Comparison of ENCODE assay signal across 23 cellular contexts in the genomic region with DNA sequence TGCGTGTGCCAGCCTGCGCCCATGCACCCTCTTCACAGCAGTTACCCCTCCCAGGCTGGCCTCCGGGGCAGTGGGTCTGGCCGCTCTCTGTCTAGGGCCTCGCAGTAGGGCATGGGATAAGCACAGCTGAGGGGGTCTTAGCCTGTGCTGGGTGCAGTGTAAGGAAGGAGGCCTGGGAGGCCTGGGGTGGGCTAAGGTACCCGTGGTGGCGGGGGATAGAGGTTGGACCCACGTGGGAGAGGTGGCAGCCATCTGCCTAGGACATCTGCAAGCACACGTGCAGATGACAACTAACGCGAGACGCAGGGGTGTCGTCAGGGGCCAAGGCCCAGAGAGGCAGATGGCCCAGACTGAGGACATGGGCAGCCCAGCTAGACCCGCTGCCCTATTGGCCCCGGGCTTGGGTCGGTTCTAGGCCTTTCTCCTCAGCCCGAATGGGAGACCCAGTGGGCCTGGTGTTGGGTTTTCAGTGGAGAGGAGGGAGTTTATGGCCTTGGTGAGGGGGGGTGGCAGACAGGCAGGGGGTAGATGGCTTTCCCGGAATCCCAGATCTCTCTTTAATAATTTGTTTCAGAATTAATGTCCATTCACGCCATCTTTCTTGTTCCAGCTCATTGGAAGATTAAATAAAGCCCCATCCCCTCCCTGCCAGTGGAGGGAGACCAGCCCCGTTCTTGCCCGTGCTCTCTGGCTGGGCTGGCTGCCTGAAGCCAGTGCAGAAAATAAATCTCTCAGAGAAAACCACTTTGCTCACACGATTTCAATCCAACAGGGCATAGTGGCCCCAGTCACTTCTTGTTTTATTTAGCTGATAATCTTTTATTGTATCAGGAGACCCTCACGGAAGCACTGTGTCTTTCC.
"Had no signal": no experiment of that assay in that cellular context is flagged by ENCODE, and none has a peak within 500 bp of the region (broad histone marks: within the 10 kb centered on the region; RNA-seq: fewer than 3 reads in every experiment).

No MANE protein-coding gene starts in this region.

- H3K27ac ChIP-seq: body of pancreas, neutrophil, pancreas, sigmoid colon, tibial artery had no signal

- H3K4me3 Mint-ChIP-seq: activated CD4-positive, alpha-beta memory T cell treated with anti-CD3 and anti-CD28 coated beads, Interleukin-2, amount 10 ng/mL, durations not matched to agents 7 days and 5 days; activated CD8-positive, alpha-beta memory T cell treated with anti-CD3 and anti-CD28 coated beads, Interleukin-2, amount 10 ng/mL, durations not matched to agents 7 days and 5 days; activated naive CD8-positive, alpha-beta T cell treated with anti-CD3 and anti-CD28 coated beads, Interleukin-2, amount 10 ng/mL, durations not matched to agents 7 days and 5 days; stimulated activated memory B cell treated with anti-CD40 and anti-IgM and Interleukin-4, amounts not matched to agents 10 μg/mL and 1 μg/mL and 100 μg/mL, for 72 hours; T-cell had no signal

- ATAC-seq: activated CD8-positive, alpha-beta memory T cell treated with anti-CD3 and anti-CD28 coated beads, Interleukin-2, amount 10 ng/mL, durations not matched to agents 7 days and 5 days; body of pancreas; left lobe of liver; pancreas; SK-N-SH treated with all-trans-retinoic acid at 6 μM for 48 hours; stimulated activated memory B cell treated with anti-CD40 and anti-IgM and Interleukin-4, amounts not matched to agents 10 μg/mL and 1 μg/mL and 100 μg/mL, for 72 hours; T-cell had no signal

- H3K27ac Mint-ChIP-seq: activated CD4-positive, alpha-beta memory T cell treated with anti-CD3 and anti-CD28 coated beads, Interleukin-2, amount 10 ng/mL, durations not matched to agents 7 days and 5 days; activated CD8-positive, alpha-beta memory T cell treated with anti-CD3 and anti-CD28 coated beads, Interleukin-2, amount 10 ng/mL, durations not matched to agents 7 days and 5 days; activated naive CD8-positive, alpha-beta T cell treated with anti-CD3 and anti-CD28 coated beads, Interleukin-2, amount 10 ng/mL, durations not matched to agents 7 days and 5 days; stimulated activated memory B cell treated with anti-CD40 and anti-IgM and Interleukin-4, amounts not matched to agents 10 μg/mL and 1 μg/mL and 100 μg/mL, for 72 hours; T-cell had no signal

- H3K36me3 ChIP-seq: neutrophil, pancreas, sigmoid colon, tibial artery had no signal

- H3K4me1 Mint-ChIP-seq: activated CD4-positive, alpha-beta memory T cell treated with anti-CD3 and anti-CD28 coated beads, Interleukin-2, amount 10 ng/mL, durations not matched to agents 7 days and 5 days; activated CD8-positive, alpha-beta memory T cell treated with anti-CD3 and anti-CD28 coated beads, Interleukin-2, amount 10 ng/mL, durations not matched to agents 7 days and 5 days; activated naive CD8-positive, alpha-beta T cell treated with anti-CD3 and anti-CD28 coated beads, Interleukin-2, amount 10 ng/mL, durations not matched to agents 7 days and 5 days; stimulated activated memory B cell treated with anti-CD40 and anti-IgM and Interleukin-4, amounts not matched to agents 10 μg/mL and 1 μg/mL and 100 μg/mL, for 72 hours; T-cell had no signal

- H3K27me3 ChIP-seq: body of pancreas, pancreas, sigmoid colon, tibial artery had no signal

- H3K27me3 Mint-ChIP-seq: activated CD8-positive, alpha-beta memory T cell treated with anti-CD3 and anti-CD28 coated beads, Interleukin-2, amount 10 ng/mL, durations not matched to agents 7 days and 5 days; stimulated activated memory B cell treated with anti-CD40 and anti-IgM and Interleukin-4, amounts not matched to agents 10 μg/mL and 1 μg/mL and 100 μg/mL, for 72 hours had no signal

- H3K9me3 Mint-ChIP-seq: activated CD4-positive, alpha-beta memory T cell treated with anti-CD3 and anti-CD28 coated beads, Interleukin-2, amount 10 ng/mL, durations not matched to agents 7 days and 5 days; activated naive CD8-positive, alpha-beta T cell treated with anti-CD3 and anti-CD28 coated beads, Interleukin-2, amount 10 ng/mL, durations not matched to agents 7 days and 5 days; stimulated activated memory B cell treated with anti-CD40 and anti-IgM and Interleukin-4, amounts not matched to agents 10 μg/mL and 1 μg/mL and 100 μg/mL, for 72 hours; T-cell had no signal

- DNase-seq: activated CD4-positive, alpha-beta memory T cell treated with anti-CD3 and anti-CD28 coated beads, Interleukin-2, amount 10 ng/mL, durations not matched to agents 7 days and 5 days; activated CD4-positive, alpha-beta T cell treated with anti-CD3 and anti-CD28 coated beads for 48 hours; activated CD4-positive, CD25-positive, alpha-beta regulatory T cell; activated CD8-positive, alpha-beta memory T cell treated with anti-CD3 and anti-CD28 coated beads, Interleukin-2, amount 10 ng/mL, durations not matched to agents 7 days and 5 days; activated naive CD8-positive, alpha-beta T cell treated with anti-CD3 and anti-CD28 coated beads, Interleukin-2, amount 10 ng/mL, durations not matched to agents 7 days and 5 days; amygdala; body of pancreas; cortex of kidney; erythroblast; foreskin melanocyte; islet precursor cell; mammary epithelial cell; sigmoid colon; stimulated activated CD4-positive, alpha-beta T cell treated with anti-CD3 and anti-CD28 coated beads, Interleukin-4, amount 100 ng/mL, for 24 hours; T-cell; T1000; tibial artery had no signal

- H3K36me3 Mint-ChIP-seq: activated CD8-positive, alpha-beta memory T cell treated with anti-CD3 and anti-CD28 coated beads, Interleukin-2, amount 10 ng/mL, durations not matched to agents 7 days and 5 days; activated naive CD8-positive, alpha-beta T cell treated with anti-CD3 and anti-CD28 coated beads, Interleukin-2, amount 10 ng/mL, durations not matched to agents 7 days and 5 days; stimulated activated memory B cell treated with anti-CD40 and anti-IgM and Interleukin-4, amounts not matched to agents 10 μg/mL and 1 μg/mL and 100 μg/mL, for 72 hours; T-cell had no signal

- H3K9me3 ChIP-seq: body of pancreas, neutrophil, pancreas, sigmoid colon, tibial artery had no signal

- H3K4me1 ChIP-seq: body of pancreas, pancreas, tibial artery had no signal

- H3K4me3 ChIP-seq: body of pancreas, pancreas, sigmoid colon, tibial artery had no signal

- FAIRE-seq: endometrium, pancreas had no signal
